1 cellular context compared by ENCODE assay signal in genomic region chr7:99403764-99404163, GRCh38.
TF ChIP-seq lines count a peak whose summit lies in the region.

No MANE protein-coding gene starts in this region.

TF ChIP-seq in K562, 482 proteins besides CTCF, POLR2A, EP300 and RAD21:
- TF ChIP-seq BRD4 (IDR thresholded peaks at IDR 0.05) = no peak
- peak; percentile 48; the same call in 1 of the 2 replicates for TF ChIP-seq RBFOX2 (IDR thresholded peaks at IDR 0.05; ENCODE audit: low read depth, low read length)
TF ChIP-seq in K562: peak in this region for 1.
